15 cellular contexts compared by ENCODE assay signal in the genomic region with DNA sequence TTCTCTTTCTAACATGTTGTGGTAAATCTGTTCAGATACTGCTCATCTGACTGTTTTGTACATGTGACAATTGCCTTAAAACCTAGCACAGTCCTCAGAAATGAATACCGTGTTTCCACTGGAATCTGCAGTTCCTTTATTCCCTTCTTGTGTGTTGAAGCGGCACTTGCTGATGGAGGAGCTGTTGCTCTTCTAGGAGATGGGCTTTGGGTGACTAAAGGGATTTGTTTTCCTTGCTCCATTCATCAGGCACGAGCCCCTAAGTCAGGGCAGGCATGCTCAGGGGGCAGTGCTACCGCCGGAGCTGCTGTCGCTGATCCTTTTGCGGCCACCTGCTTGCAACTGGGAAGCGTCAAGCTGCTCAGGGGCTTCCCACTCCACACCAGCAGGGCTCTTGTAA. TPM values are rescaled to one million over a fixed set of nuclear protein-coding genes. Genes with fewer than 3 reads are reported as not detected.
A peak's percentile ranks its signal among the peaks of the same experiment; 100 is the strongest.
DNase-seq lines count a peak whose midpoint lies in the region; ATAC-seq and TF ChIP-seq lines count a peak whose summit lies in the region.
"Had no signal": no experiment of that assay in that cellular context is flagged by ENCODE, and none has a peak within 500 bp of the region (broad histone marks: within the 10 kb centered on the region; RNA-seq: fewer than 3 reads in every experiment).

No MANE protein-coding gene starts in this region.

- H3K9me3 Mint-ChIP-seq in osteocyte (ENCODE audit: unreplicated experiment): no peaks in the 10 kb centered on the region
- H3K9me3 Mint-ChIP-seq: H9 had no signal

- no peak for TF ChIP-seq POLR2A in body of pancreas (IDR thresholded peaks at IDR 0.05)

- H4K20me1 ChIP-seq in GM23248 (ENCODE audit: insufficient read depth): no peaks in the 10 kb centered on the region
- H4K20me1 ChIP-seq: BLaER1 had no signal

- H3F3A ChIP-seq in GM23248 (ENCODE audit: insufficient read depth): peaks cover 22% of the 10 kb centered on the region

- H3K9me2 ChIP-seq in GM23248 (ENCODE audit: insufficient read depth): no peaks in the 10 kb centered on the region

- DNase-seq in GM23248 (no peak), SK-MEL-5 (ENCODE audit: low read depth, low spot score) (peak; percentile 31), fibroblast of villous mesenchyme (ENCODE audit: low read depth) (peak; percentile 38), osteocyte (ENCODE audit: extremely low spot score, unreplicated experiment) (no peak), OCI-M1 (lab: John Stamatoyannopoulos, UW) (no peak), body of pancreas (no peak)
- DNase-seq: DMS 273 treated with DMSO at 0.1 percent for 48 hours, H9, NCI-H1436 treated with DMSO at 0.1 percent for 48 hours, NCI-H2081, NCI-H524, PC-3 had no signal

- H3K4me3 ChIP-seq in GM23248 (no peak overlapping the region), fibroblast of villous mesenchyme (ENCODE audit: low read depth, low read length) (no peak overlapping the region), body of pancreas (no peak overlapping the region)
- H3K4me3 ChIP-seq: BLaER1 had no signal

- peaks cover 20% of the 10 kb centered on the region for H3K36me3 Mint-ChIP-seq in osteocyte (ENCODE audit: unreplicated experiment)

- H3K27me3 ChIP-seq in GM23248 (replicated peaks; ENCODE audit: insufficient read depth) (no peaks in the 10 kb centered on the region), body of pancreas (no peaks in the 10 kb centered on the region)
- H3K27me3 ChIP-seq: BLaER1 had no signal

- H3K27me3 Mint-ChIP-seq in osteocyte (ENCODE audit: unreplicated experiment): no peaks in the 10 kb centered on the region

- in situ Hi-C loops in GM23248 (cut with MboI) (no loop called here), SK-MEL-5 (cut with HindIII; ENCODE audit: low pct_unique_long_range_greater_than_20kb, low sequenced_read_pairs) (no loop called here)

- H3K4me1 ChIP-seq in GM23248 (ENCODE audit: insufficient read depth) (peaks cover 14% of the 10 kb centered on the region), body of pancreas (peaks cover 11% of the 10 kb centered on the region)

- H3K9me3 ChIP-seq in GM23248 (ENCODE audit: low read depth) (no peaks in the 10 kb centered on the region), body of pancreas (no peaks in the 10 kb centered on the region)
- H3K9me3 ChIP-seq: BLaER1 had no signal

- peak overlapping the region; percentile 88 for H3K27ac Mint-ChIP-seq in osteocyte (ENCODE audit: unreplicated experiment)
- H3K27ac Mint-ChIP-seq: H9 had no signal

- H2AFZ ChIP-seq in GM23248: peak overlapping the region; percentile 72

- H3K79me2 ChIP-seq in GM23248 (ENCODE audit: insufficient read depth): no peaks in the 10 kb centered on the region

- H3K36me3 ChIP-seq in GM23248 (ENCODE audit: low read depth) (peaks cover 12% of the 10 kb centered on the region; the same call in 1 of the 2 replicates), body of pancreas (replicated peaks in 1 of 2; ENCODE audit: insufficient read depth in 1 of 2, low read depth in 2 of 2) (peaks cover 0 to 5% of the 10 kb centered on the region in 2 donors)

- peaks cover 49% of the 10 kb centered on the region for H3K4me1 Mint-ChIP-seq in osteocyte (ENCODE audit: unreplicated experiment)

- TF ChIP-seq CTCF in fibroblast of villous mesenchyme (IDR thresholded peaks at IDR 0.05; ENCODE audit: insufficient read depth, low read depth, low read length) (no peak), osteocyte (IDR thresholded peaks at IDR 0.05) (no peak), body of pancreas (IDR thresholded peaks at IDR 0.05) (no peak)

- intact Hi-C loops in body of pancreas (cut with DNase I): loop anchor here (5.0 kb wide), 1 partner anchor 96 kb away; no protein-coding TSS in a partner anchor

- H3K9ac ChIP-seq in GM23248: peak overlapping the region; percentile 53
- H3K9ac ChIP-seq: BLaER1 had no signal

- no peak for ATAC-seq in HG02852 (IDR thresholded peaks at IDR 0.05; ENCODE audit: unreplicated experiment)
- ATAC-seq in body of pancreas: no peak
- no peak for ATAC-seq in HG02870 (IDR thresholded peaks at IDR 0.05; ENCODE audit: unreplicated experiment)
- ATAC-seq: PC-3 had no signal

- H3K4me3 Mint-ChIP-seq in osteocyte (ENCODE audit: unreplicated experiment): no peak overlapping the region
- H3K4me3 Mint-ChIP-seq: H9 had no signal

- H3K4me2 ChIP-seq in GM23248 (ENCODE audit: unreplicated experiment): no peak overlapping the region

- H3K27ac ChIP-seq in GM23248 (peak overlapping the region; percentile 90), body of pancreas (no peak overlapping the region)
- H3K27ac ChIP-seq: BLaER1 had no signal

- 78 to 84% methylated on average over 8 of the region's 8 CpGs for WGBS in GM23248 (ENCODE audit: low coverage in 1 of 2, low lambda C conversion rate in 2 of 2, missing lambda C conversion rate in 2 of 2), 2 experiments
- WGBS in body of pancreas, 2 donors: 91 to 95% methylated on average over 7 to 8 of the region's 8 CpGs

RNA-seq across cellular contexts. Expression of a gene that starts 32.5 kb away (rescaled TPM):
- total RNA-seq in GM23248 (2014; rRNA removed; shearing (Covaris generic)): 5.1 and 7.3 TPM in 2 replicates
- 7.9 and 10.7 TPM in 2 replicates for polyA plus RNA-seq in GM23248 (2016; fragmentation: Nextera tagmentation; extraction: Ambion mirVana)
- total RNA-seq in SK-MEL-5 (2014; rRNA removed; shearing (Covaris generic)): 12.3 and 14.6 TPM in 2 replicates
- polyA plus RNA-seq in SK-MEL-5 (2015; cell fraction: cytosol; rRNA removed): 14.8 and 16.1 TPM in 2 replicates
- polyA plus RNA-seq in SK-MEL-5 (2015; cell fraction: nucleus; rRNA removed): 17.7 and 24.2 TPM in 2 replicates
- total RNA-seq in fibroblast of villous mesenchyme (8.1 and 9.9 TPM in 2 replicates), osteocyte (20.7 and 22.4 TPM in 2 replicates), body of pancreas (10 to 100 TPM in 1 of 2 donors, 1 to 10 TPM in 1; 6.9 to 20.0 TPM)

RNA-seq across cellular contexts. Expression of a gene that starts 34.5 kb away (rescaled TPM):
- total RNA-seq in GM23248 (2014; rRNA removed; shearing (Covaris generic)): 51.9 and 62.3 TPM in 2 replicates
- 25.6 and 27.4 TPM in 2 replicates for polyA plus RNA-seq in GM23248 (2016; fragmentation: Nextera tagmentation; extraction: Ambion mirVana)
- total RNA-seq in SK-MEL-5 (2014; rRNA removed; shearing (Covaris generic)): 704 and 722 TPM in 2 replicates
- polyA plus RNA-seq in SK-MEL-5 (2015; cell fraction: cytosol; rRNA removed): 500 and 630 TPM in 2 replicates
- 290 and 296 TPM in 2 replicates for polyA plus RNA-seq in SK-MEL-5 (2015; cell fraction: nucleus; rRNA removed)
- total RNA-seq in fibroblast of villous mesenchyme (7.8 and 11.3 TPM in 2 replicates), osteocyte (78.7 and 81.8 TPM in 2 replicates), body of pancreas (10 to 100 TPM; 14.5 to 25.4 TPM)

Comparison
In these comparisons a context has a peak if more than half of its experiments do, and no peak if none do; other contexts are left out.
1. DNase-seq: peak in SK-MEL-5 (single experiment) and fibroblast of villous mesenchyme (single experiment); none in GM23248 (single experiment), osteocyte (single experiment), OCI-M1 (single experiment) and body of pancreas (0 of 4).